8 cellular contexts compared by ENCODE assay signal in the genomic region with DNA sequence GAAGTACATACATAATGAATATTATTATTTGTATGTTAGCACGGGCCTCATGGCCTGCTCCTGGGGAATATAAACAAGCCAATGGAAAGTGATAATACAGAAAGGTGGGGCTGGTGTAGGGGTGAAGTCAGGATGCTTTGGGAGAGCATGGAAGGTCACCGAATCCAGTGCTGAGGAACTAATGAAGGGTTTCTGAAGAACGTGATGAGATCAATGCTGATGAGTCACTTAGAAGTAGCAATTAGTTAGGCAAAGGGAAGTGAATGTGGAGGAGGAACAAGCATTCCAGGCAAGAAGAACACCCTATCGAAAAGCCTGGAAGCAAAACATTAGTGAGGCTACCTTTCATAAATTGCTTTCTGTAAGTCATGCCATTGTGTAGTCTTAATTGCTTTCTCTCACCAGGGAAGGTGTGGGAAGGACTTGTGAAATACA. TPM values are rescaled to one million over a fixed set of nuclear protein-coding genes. Genes with fewer than 3 reads are reported as not detected.
DNase-seq lines count a peak whose midpoint lies in the region; ATAC-seq and TF ChIP-seq lines count a peak whose summit lies in the region.

No MANE protein-coding gene starts in this region.

- peak overlapping the region; percentile 94 for H3K4me3 ChIP-seq in ACC112 (ENCODE audit: low read depth, low read length)
- H3K4me3 ChIP-seq in mesendoderm (ENCODE audit: low read length): no peak overlapping the region

- H3K4me1 ChIP-seq in ACC112 (ENCODE audit: control insufficient read depth, insufficient read depth, low read length, unreplicated experiment) (peaks cover 57% of the 10 kb centered on the region), mesendoderm (ENCODE audit: control insufficient read depth, low read depth, low read length) (no peaks in the 10 kb centered on the region)

- H3K27ac Mint-ChIP-seq in MCF 10A (ENCODE audit: low read depth, unreplicated experiment) (peak overlapping the region; percentile 97), endothelial cell (ENCODE audit: unreplicated experiment) (no peak overlapping the region)

- H3K18ac ChIP-seq in mesendoderm (ENCODE audit: low read length): peak overlapping the region; percentile 83

- H3K79me1 ChIP-seq in mesendoderm (ENCODE audit: low read length): no peaks in the 10 kb centered on the region

- peaks cover 73% of the 10 kb centered on the region for H3K36me3 Mint-ChIP-seq in MCF 10A (ENCODE audit: insufficient read depth, unreplicated experiment)
- H3K36me3 Mint-ChIP-seq in endothelial cell (ENCODE audit: low read depth, unreplicated experiment): no peaks in the 10 kb centered on the region

- H3K27me3 ChIP-seq in ACC112 (ENCODE audit: insufficient read depth, low read length): no peaks in the 10 kb centered on the region
- no peaks in the 10 kb centered on the region for H3K27me3 ChIP-seq in mesendoderm (ENCODE audit: insufficient read depth, low read length, poor library complexity)

- TF ChIP-seq CTCF in MCF 10A (IDR thresholded peaks at IDR 0.05; ENCODE audit: unreplicated experiment): no peak
- no peak for TF ChIP-seq CTCF in endothelial cell (IDR thresholded peaks at IDR 0.05; ENCODE audit: unreplicated experiment)

- H3K4ac ChIP-seq in mesendoderm (ENCODE audit: low read depth, low read length): no peak overlapping the region

- H3K27me3 Mint-ChIP-seq in MCF 10A (ENCODE audit: insufficient read depth, unreplicated experiment): no peaks in the 10 kb centered on the region
- no peaks in the 10 kb centered on the region for H3K27me3 Mint-ChIP-seq in endothelial cell (ENCODE audit: unreplicated experiment)

- H3K9me3 Mint-ChIP-seq in MCF 10A (ENCODE audit: unreplicated experiment) (no peaks in the 10 kb centered on the region), endothelial cell (ENCODE audit: unreplicated experiment) (no peaks in the 10 kb centered on the region)

- H2BK15ac ChIP-seq in mesendoderm (replicated peaks; ENCODE audit: low read depth): no peak overlapping the region

- H3K4me1 Mint-ChIP-seq in MCF 10A (ENCODE audit: insufficient read depth, unreplicated experiment) (peaks cover 38% of the 10 kb centered on the region), endothelial cell (ENCODE audit: unreplicated experiment) (peaks cover 23% of the 10 kb centered on the region)

- no peak overlapping the region for H4K5ac ChIP-seq in mesendoderm (ENCODE audit: low read length)

- no peak overlapping the region for H3K4me2 ChIP-seq in mesendoderm (ENCODE audit: low read length)

- H2BK120ac ChIP-seq in mesendoderm (ENCODE audit: low read depth, low read length): no peak overlapping the region

- peak overlapping the region; percentile 95 for H3K27ac ChIP-seq in ACC112 (ENCODE audit: low read depth, low read length)
- no peak overlapping the region for H3K27ac ChIP-seq in mesendoderm (ENCODE audit: low read depth, low read length)

- no peak overlapping the region for H2AK5ac ChIP-seq in mesendoderm (ENCODE audit: low read length)

- intact Hi-C loops in MCF 10A (cut with micrococcal nuclease): loop anchor here (1.0 kb wide), 1 partner anchor 47 kb away; no protein-coding TSS in a partner anchor

- no peak overlapping the region for H2AFZ ChIP-seq in ACC112 (ENCODE audit: low read length, unreplicated experiment)

- peaks cover 40% of the 10 kb centered on the region for H3K36me3 ChIP-seq in ACC112 (ENCODE audit: insufficient read depth, low read length)
- H3K36me3 ChIP-seq in mesendoderm (ENCODE audit: control insufficient read depth, insufficient read depth, low read length): no peaks in the 10 kb centered on the region

- CTCF ChIA-PET in MCF 10A (lab: Yijun Ruan, JAX): interaction anchor here (0.9 to 1.7 kb wide), 6 partner anchors 9 to 30 kb away, joined by 3 to 6 read pairs (median 4); no protein-coding TSS in a partner anchor

- H3K23ac ChIP-seq in mesendoderm (ENCODE audit: low read length): no peak overlapping the region

- H2BK5ac ChIP-seq in mesendoderm (ENCODE audit: low read length): no peak overlapping the region

- WGBS in mesendoderm (ENCODE audit: extremely low coverage, insufficient coverage, low lambda C conversion rate): no CpG with 5 or more reads among the region's 4 CpGs

- TF ChIP-seq EP300 in Ishikawa (IDR thresholded peaks at IDR 0.05; ENCODE audit: borderline replicate concordance): peak; percentile 70

- POLR2A ChIA-PET in MCF 10A (lab: Yijun Ruan, JAX): interaction anchor here (0.6 to 3.5 kb wide), 15 partner anchors 9 to 1934 kb away, joined by 3 to 241 read pairs (median 15); a partner anchor contains a TSS

- TF ChIP-seq RAD21 in Ishikawa (IDR thresholded peaks at IDR 0.05; ENCODE audit: low read depth): no peak

- DNase-seq in MCF 10A (ENCODE audit: unreplicated experiment) (peak; percentile 72), mesendoderm (peak; percentile 84), endothelial cell (ENCODE audit: low spot score) (no peak), NCI-H1092 (lab: John Stamatoyannopoulos, UW) (no peak), NCI-H1092 treated with DMSO at 0.1 percent for 48 hours (lab: John Stamatoyannopoulos, UW) (no peak)

- peak overlapping the region; percentile 38 for H3K56ac ChIP-seq in mesendoderm (ENCODE audit: low read length)

- no TSS peak for BruUV-seq in MCF 10A (replicated peaks; lab: Mats Ljungman, UMichigan)

- H3K4me3 Mint-ChIP-seq in MCF 10A (ENCODE audit: unreplicated experiment): peak overlapping the region; percentile 88
- H3K4me3 Mint-ChIP-seq in endothelial cell (ENCODE audit: unreplicated experiment): no peak overlapping the region

- no peak for ATAC-seq in GM19324 (IDR thresholded peaks at IDR 0.05; ENCODE audit: low FRiP score, unreplicated experiment)

- peaks cover 76% of the 10 kb centered on the region for H3K79me2 ChIP-seq in ACC112 (ENCODE audit: control insufficient read depth, insufficient read depth, low read length, unreplicated experiment)
- no peaks in the 10 kb centered on the region for H3K79me2 ChIP-seq in mesendoderm (ENCODE audit: control insufficient read depth, insufficient read depth, low read length)

- no peak overlapping the region for H4K8ac ChIP-seq in mesendoderm (ENCODE audit: low read depth, low read length)

- H3K9ac ChIP-seq in mesendoderm (ENCODE audit: low read length): no peak overlapping the region

TF ChIP-seq in Ishikawa, 13 proteins besides CTCF, POLR2A, EP300 and RAD21:
- TF ChIP-seq ZBTB7A (IDR thresholded peaks at IDR 0.05; ENCODE audit: low read depth): no peak
- TF ChIP-seq NFIC (IDR thresholded peaks at IDR 0.05): 0 out of 2 replicates have a peak, but pooled peaks have one; percentile 34
- TF ChIP-seq, protein P1, sequence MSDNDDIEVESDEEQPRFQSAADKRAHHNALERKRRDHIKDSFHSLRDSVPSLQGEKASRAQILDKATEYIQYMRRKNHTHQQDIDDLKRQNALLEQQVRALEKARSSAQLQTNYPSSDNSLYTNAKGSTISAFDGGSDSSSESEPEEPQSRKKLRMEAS (IDR thresholded peaks at IDR 0.05): 0 out of 2 replicates have a peak, but pooled peaks have one; percentile 45
- peak; percentile 86 for TF ChIP-seq TEAD4 (IDR thresholded peaks at IDR 0.05)
- TF ChIP-seq EGR1 (IDR thresholded peaks at IDR 0.05): no peak
- TF ChIP-seq, protein P2, sequence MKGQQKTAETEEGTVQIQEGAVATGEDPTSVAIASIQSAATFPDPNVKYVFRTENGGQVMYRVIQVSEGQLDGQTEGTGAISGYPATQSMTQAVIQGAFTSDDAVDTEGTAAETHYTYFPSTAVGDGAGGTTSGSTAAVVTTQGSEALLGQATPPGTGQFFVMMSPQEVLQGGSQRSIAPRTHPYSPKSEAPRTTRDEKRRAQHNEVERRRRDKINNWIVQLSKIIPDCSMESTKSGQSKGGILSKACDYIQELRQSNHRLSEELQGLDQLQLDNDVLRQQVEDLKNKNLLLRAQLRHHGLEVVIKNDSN (IDR thresholded peaks at IDR 0.05): no peak
- TF ChIP-seq FOXM1 (IDR thresholded peaks at IDR 0.05; ENCODE audit: borderline replicate concordance, low read depth): peak; percentile 77
- 0 out of 2 replicates have a peak, but pooled peaks have one; percentile 47 for TF ChIP-seq CEBPB (IDR thresholded peaks at IDR 0.05)
- TF ChIP-seq, protein P3, sequence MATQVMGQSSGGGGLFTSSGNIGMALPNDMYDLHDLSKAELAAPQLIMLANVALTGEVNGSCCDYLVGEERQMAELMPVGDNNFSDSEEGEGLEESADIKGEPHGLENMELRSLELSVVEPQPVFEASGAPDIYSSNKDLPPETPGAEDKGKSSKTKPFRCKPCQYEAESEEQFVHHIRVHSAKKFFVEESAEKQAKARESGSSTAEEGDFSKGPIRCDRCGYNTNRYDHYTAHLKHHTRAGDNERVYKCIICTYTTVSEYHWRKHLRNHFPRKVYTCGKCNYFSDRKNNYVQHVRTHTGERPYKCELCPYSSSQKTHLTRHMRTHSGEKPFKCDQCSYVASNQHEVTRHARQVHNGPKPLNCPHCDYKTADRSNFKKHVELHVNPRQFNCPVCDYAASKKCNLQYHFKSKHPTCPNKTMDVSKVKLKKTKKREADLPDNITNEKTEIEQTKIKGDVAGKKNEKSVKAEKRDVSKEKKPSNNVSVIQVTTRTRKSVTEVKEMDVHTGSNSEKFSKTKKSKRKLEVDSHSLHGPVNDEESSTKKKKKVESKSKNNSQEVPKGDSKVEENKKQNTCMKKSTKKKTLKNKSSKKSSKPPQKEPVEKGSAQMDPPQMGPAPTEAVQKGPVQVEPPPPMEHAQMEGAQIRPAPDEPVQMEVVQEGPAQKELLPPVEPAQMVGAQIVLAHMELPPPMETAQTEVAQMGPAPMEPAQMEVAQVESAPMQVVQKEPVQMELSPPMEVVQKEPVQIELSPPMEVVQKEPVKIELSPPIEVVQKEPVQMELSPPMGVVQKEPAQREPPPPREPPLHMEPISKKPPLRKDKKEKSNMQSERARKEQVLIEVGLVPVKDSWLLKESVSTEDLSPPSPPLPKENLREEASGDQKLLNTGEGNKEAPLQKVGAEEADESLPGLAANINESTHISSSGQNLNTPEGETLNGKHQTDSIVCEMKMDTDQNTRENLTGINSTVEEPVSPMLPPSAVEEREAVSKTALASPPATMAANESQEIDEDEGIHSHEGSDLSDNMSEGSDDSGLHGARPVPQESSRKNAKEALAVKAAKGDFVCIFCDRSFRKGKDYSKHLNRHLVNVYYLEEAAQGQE (IDR thresholded peaks at IDR 0.05; ENCODE audit: low read depth): no peak
- no peak for TF ChIP-seq CREB1 (IDR thresholded peaks at IDR 0.05; ENCODE audit: low read depth)
- TF ChIP-seq TAF1 (IDR thresholded peaks at IDR 0.05; ENCODE audit: low read depth): no peak
- TF ChIP-seq TCF12 (IDR thresholded peaks at IDR 0.05; ENCODE audit: low read depth): peak; percentile 75; the same call in 1 of the 2 replicates
- TF ChIP-seq YY1 (IDR thresholded peaks at IDR 0.05; ENCODE audit: low read depth): no peak

RNA-seq across cellular contexts. Expression of a gene that starts 2.1 kb away (rescaled TPM):
- total RNA-seq in MCF 10A (2022): 731 and 810 TPM in 2 replicates
- 43.8 TPM for polyA plus RNA-seq in mesendoderm (2013, experiment 1 of 2)
- polyA plus RNA-seq in mesendoderm (2013, experiment 2 of 2): 48.2 TPM
- 43.3 TPM for total RNA-seq in endothelial cell (ENCODE audit: unreplicated experiment)

Comparison
In these comparisons a context has a peak if more than half of its experiments do, and no peak if none do; other contexts are left out.
1. DNase-seq: peak in MCF 10A (single experiment) and mesendoderm (single experiment); none in endothelial cell (single experiment), NCI-H1092 (single experiment) and NCI-H1092 treated with DMSO at 0.1 percent for 48 hours (single experiment).
2. RNA of a gene that starts 2.1 kb away (total RNA-seq): 731 to 810 TPM in MCF 10A; 43.3 TPM in endothelial cell (single experiment); every median in the first group is over 10 times any median in the second.